Comparison of ENCODE assay signal across 1 cellular context in genomic region chr6:26123675-26124549, GRCh38.
TF ChIP-seq lines count a peak whose summit lies in the region.

No MANE protein-coding gene starts in this region.

TF ChIP-seq in HepG2, 621 proteins besides CTCF, POLR2A, EP300 and RAD21 (continued from another document):
- TF ChIP-seq CEBPZ (IDR thresholded peaks at IDR 0.05; ENCODE audit: low read length) = no peak
- peak; percentile 22 for TF ChIP-seq HNRNPK (IDR thresholded peaks at IDR 0.05; ENCODE audit: low read depth, low read length, poor library complexity, severe bottlenecking)
- TF ChIP-seq HMG20B (CRISPR knock-in tag; conservative IDR thresholded peaks at IDR 0.05) = 0 out of 2 replicates have a peak, but pooled peaks have one; percentile 31
- TF ChIP-seq ZNF282 (IDR thresholded peaks at IDR 0.05; ENCODE audit: partially characterized antibody) = no peak
- no peak for TF ChIP-seq ZFP1 (CRISPR knock-in tag; IDR thresholded peaks at IDR 0.05)
- TF ChIP-seq TMF1 (CRISPR knock-in tag; IDR thresholded peaks at IDR 0.05; ENCODE audit: low read depth) = peak; percentile 89; the same call in 1 of the 2 replicates
- peak; percentile 73 for TF ChIP-seq ZNF672 (CRISPR knock-in tag; IDR thresholded peaks at IDR 0.05)
- no peak for TF ChIP-seq MTA3 (CRISPR knock-in tag; IDR thresholded peaks at IDR 0.05)
- 0 out of 2 replicates have a peak, but pooled peaks have one; percentile 22 for TF ChIP-seq KDM3A (CRISPR knock-in tag; IDR thresholded peaks at IDR 0.05; ENCODE audit: low read depth)
- no peak for TF ChIP-seq NFE2 (CRISPR knock-in tag; IDR thresholded peaks at IDR 0.05)
- peak; percentile 77 for TF ChIP-seq U2AF1 (optimal IDR thresholded peaks at IDR 0.05; ENCODE audit: low read depth, low read length)
- peak; percentile 51 for TF ChIP-seq ELF3 (CRISPR knock-in tag; IDR thresholded peaks at IDR 0.05)
- peak; percentile 81; the same call in 1 of the 2 replicates for TF ChIP-seq ZNF225 (CRISPR knock-in tag; IDR thresholded peaks at IDR 0.05)
- TF ChIP-seq, protein P1, sequence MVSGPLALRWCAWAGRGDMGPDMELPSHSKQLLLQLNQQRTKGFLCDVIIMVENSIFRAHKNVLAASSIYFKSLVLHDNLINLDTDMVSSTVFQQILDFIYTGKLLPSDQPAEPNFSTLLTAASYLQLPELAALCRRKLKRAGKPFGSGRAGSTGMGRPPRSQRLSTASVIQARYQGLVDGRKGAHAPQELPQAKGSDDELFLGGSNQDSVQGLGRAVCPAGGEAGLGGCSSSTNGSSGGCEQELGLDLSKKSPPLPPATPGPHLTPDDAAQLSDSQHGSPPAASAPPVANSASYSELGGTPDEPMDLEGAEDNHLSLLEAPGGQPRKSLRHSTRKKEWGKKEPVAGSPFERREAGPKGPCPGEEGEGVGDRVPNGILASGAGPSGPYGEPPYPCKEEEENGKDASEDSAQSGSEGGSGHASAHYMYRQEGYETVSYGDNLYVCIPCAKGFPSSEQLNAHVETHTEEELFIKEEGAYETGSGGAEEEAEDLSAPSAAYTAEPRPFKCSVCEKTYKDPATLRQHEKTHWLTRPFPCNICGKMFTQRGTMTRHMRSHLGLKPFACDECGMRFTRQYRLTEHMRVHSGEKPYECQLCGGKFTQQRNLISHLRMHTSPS (CRISPR knock-in tag; IDR thresholded peaks at IDR 0.05; ENCODE audit: low read depth) = no peak
- TF ChIP-seq HOXD1 (CRISPR knock-in tag; IDR thresholded peaks at IDR 0.05) = peak; percentile 85; the same call in 1 of the 2 replicates
- TF ChIP-seq ZNF362 (CRISPR knock-in tag; IDR thresholded peaks at IDR 0.05; ENCODE audit: borderline replicate concordance) = peak; percentile 28; the same call in 1 of the 2 replicates
- TF ChIP-seq, protein P2, sequence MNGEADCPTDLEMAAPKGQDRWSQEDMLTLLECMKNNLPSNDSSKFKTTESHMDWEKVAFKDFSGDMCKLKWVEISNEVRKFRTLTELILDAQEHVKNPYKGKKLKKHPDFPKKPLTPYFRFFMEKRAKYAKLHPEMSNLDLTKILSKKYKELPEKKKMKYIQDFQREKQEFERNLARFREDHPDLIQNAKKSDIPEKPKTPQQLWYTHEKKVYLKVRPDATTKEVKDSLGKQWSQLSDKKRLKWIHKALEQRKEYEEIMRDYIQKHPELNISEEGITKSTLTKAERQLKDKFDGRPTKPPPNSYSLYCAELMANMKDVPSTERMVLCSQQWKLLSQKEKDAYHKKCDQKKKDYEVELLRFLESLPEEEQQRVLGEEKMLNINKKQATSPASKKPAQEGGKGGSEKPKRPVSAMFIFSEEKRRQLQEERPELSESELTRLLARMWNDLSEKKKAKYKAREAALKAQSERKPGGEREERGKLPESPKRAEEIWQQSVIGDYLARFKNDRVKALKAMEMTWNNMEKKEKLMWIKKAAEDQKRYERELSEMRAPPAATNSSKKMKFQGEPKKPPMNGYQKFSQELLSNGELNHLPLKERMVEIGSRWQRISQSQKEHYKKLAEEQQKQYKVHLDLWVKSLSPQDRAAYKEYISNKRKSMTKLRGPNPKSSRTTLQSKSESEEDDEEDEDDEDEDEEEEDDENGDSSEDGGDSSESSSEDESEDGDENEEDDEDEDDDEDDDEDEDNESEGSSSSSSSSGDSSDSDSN (CRISPR knock-in tag; IDR thresholded peaks at IDR 0.05) = peak; percentile 95
- 0 out of 2 replicates have a peak, but pooled peaks have one; percentile 46 for TF ChIP-seq ZNF44 (CRISPR knock-in tag; IDR thresholded peaks at IDR 0.05)
- no peak for TF ChIP-seq KDM1A (CRISPR knock-in tag; IDR thresholded peaks at IDR 0.05)
- TF ChIP-seq E2F1 (CRISPR knock-in tag; IDR thresholded peaks at IDR 0.05) = peak; percentile 29
- no peak for TF ChIP-seq SIX4 (CRISPR knock-in tag; IDR thresholded peaks at IDR 0.05)
- peak; percentile 39; the same call in 1 of the 2 replicates for TF ChIP-seq HNF1B (CRISPR knock-in tag; IDR thresholded peaks at IDR 0.05)
- TF ChIP-seq NFKBIZ (CRISPR knock-in tag; IDR thresholded peaks at IDR 0.05) = 0 out of 2 replicates have a peak, but pooled peaks have one; percentile 41
- TF ChIP-seq, protein P3, sequence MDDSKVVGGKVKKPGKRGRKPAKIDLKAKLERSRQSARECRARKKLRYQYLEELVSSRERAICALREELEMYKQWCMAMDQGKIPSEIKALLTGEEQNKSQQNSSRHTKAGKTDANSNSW (CRISPR knock-in tag; IDR thresholded peaks at IDR 0.05; ENCODE audit: borderline replicate concordance) = no peak
- TF ChIP-seq ZNF790 (CRISPR knock-in tag; IDR thresholded peaks at IDR 0.05; ENCODE audit: borderline replicate concordance) = no peak
- peak; percentile 89 for TF ChIP-seq ZC3H13 (CRISPR knock-in tag; IDR thresholded peaks at IDR 0.05)
- TF ChIP-seq ZNF274 (CRISPR knock-in tag; IDR thresholded peaks at IDR 0.05) = peak; percentile 50
- TF ChIP-seq MEIS2 (CRISPR knock-in tag; IDR thresholded peaks at IDR 0.05) = peak; percentile 70; the same call in 1 of the 2 replicates
- no peak for TF ChIP-seq IKZF1 (IDR thresholded peaks at IDR 0.05)
- TF ChIP-seq FOXA3 (CRISPR knock-in tag; IDR thresholded peaks at IDR 0.05) = peak; percentile 53
- TF ChIP-seq RNF219 (CRISPR knock-in tag; IDR thresholded peaks at IDR 0.05) = peak; percentile 91; the same call in 1 of the 2 replicates
- peak; percentile 48; the same call in 1 of the 2 replicates for TF ChIP-seq SNAI1 (CRISPR knock-in tag; IDR thresholded peaks at IDR 0.05; ENCODE audit: borderline replicate concordance)
- TF ChIP-seq ZBTB14 (CRISPR knock-in tag; IDR thresholded peaks at IDR 0.05) = 0 out of 2 replicates have a peak, but pooled peaks have one; percentile 38
- peak; percentile 73 for TF ChIP-seq FOXO1 (CRISPR knock-in tag; IDR thresholded peaks at IDR 0.05)
- peak; percentile 69; the same call in 1 of the 3 replicates for TF ChIP-seq MXI1 (IDR thresholded peaks at IDR 0.05; ENCODE audit: borderline replicate concordance, low read depth, low read length)
- no peak for TF ChIP-seq MBNL3 (CRISPR knock-in tag; conservative IDR thresholded peaks at IDR 0.05)
- no peak; the same call in none of the 2 replicates for TF ChIP-seq MBD4 (IDR thresholded peaks at IDR 0.05; ENCODE audit: borderline replicate concordance, low read length)
- TF ChIP-seq TOPORS (CRISPR knock-in tag; IDR thresholded peaks at IDR 0.05) = peak; percentile 96
